ENCODE assay signal across 14 cellular contexts in genomic region chr7:83394776-83395175, GRCh38.
A peak's percentile ranks its signal among the peaks of the same experiment; 100 is the strongest.
DNase-seq lines count a peak whose midpoint lies in the region; ATAC-seq lines count a peak whose summit lies in the region.
"Had no signal": no experiment of that assay in that cellular context is flagged by ENCODE, and none has a peak within 500 bp of the region (broad histone marks: within the 10 kb centered on the region; RNA-seq: fewer than 3 reads in every experiment).

No MANE protein-coding gene starts in this region.

- H3K36me3 Mint-ChIP-seq in activated T-helper 2 cell treated with anti-CD3 and anti-CD28 coated beads, Interferon-gamma antibody, Interleukin-2, Interleukin-4, amounts not matched to agents 10 μg/mL and 5 μg/mL and 100 μg/mL, durations not matched to agents 14 hours and 24 hours and 36 hours (ENCODE audit: low read depth) = no peaks in the 10 kb centered on the region
- H3K36me3 Mint-ChIP-seq: CD8-positive, alpha-beta T cell; IgD-negative memory B cell had no signal

- no peak overlapping the region for H3K4me3 Mint-ChIP-seq in activated T-helper 2 cell treated with anti-CD3 and anti-CD28 coated beads, Interferon-gamma antibody, Interleukin-2, Interleukin-4, amounts not matched to agents 10 μg/mL and 5 μg/mL and 100 μg/mL, durations not matched to agents 14 hours and 24 hours and 36 hours (ENCODE audit: low read depth)
- H3K4me3 Mint-ChIP-seq: B cell; CD8-positive, alpha-beta T cell; H9; IgD-negative memory B cell had no signal

- H3K9me3 Mint-ChIP-seq in activated T-helper 2 cell treated with anti-CD3 and anti-CD28 coated beads, Interferon-gamma antibody, Interleukin-2, Interleukin-4, amounts not matched to agents 10 μg/mL and 5 μg/mL and 100 μg/mL, durations not matched to agents 14 hours and 24 hours and 36 hours = peaks cover 7% of the 10 kb centered on the region
- H3K9me3 Mint-ChIP-seq: H9, IgD-negative memory B cell had no signal

- DNase-seq in DMS79 (lab: John Stamatoyannopoulos, UW) (peak; percentile 22), LHCN-M2 (ENCODE audit: low read depth) (peak; percentile 65), NCI-H2107 treated with DMSO at 0.1 percent for 48 hours (lab: John Stamatoyannopoulos, UW; ENCODE audit: unreplicated experiment) (peak; percentile 92), myocyte (ENCODE audit: low read depth) (peak; percentile 63)
- no peak for DNase-seq in activated T-helper 2 cell treated with anti-CD3 and anti-CD28 coated beads, Interferon-gamma antibody, Interleukin-2, Interleukin-4, amounts not matched to agents 10 μg/mL and 5 μg/mL and 100 μg/mL, durations not matched to agents 14 hours and 24 hours and 36 hours (ENCODE audit: low spot score)
- DNase-seq: Calu3; CD8-positive, alpha-beta T cell; GF-D8; GOT3; H9 had no signal

- intact Hi-C loops in activated T-helper 2 cell treated with anti-CD3 and anti-CD28 coated beads, Interferon-gamma antibody, Interleukin-2, Interleukin-4, amounts not matched to agents 10 μg/mL and 5 μg/mL and 100 μg/mL, durations not matched to agents 14 hours and 24 hours and 36 hours (cut with micrococcal nuclease) = no loop called here

- H3K27me3 Mint-ChIP-seq in activated T-helper 2 cell treated with anti-CD3 and anti-CD28 coated beads, Interferon-gamma antibody, Interleukin-2, Interleukin-4, amounts not matched to agents 10 μg/mL and 5 μg/mL and 100 μg/mL, durations not matched to agents 14 hours and 24 hours and 36 hours (ENCODE audit: low read depth) = no peaks in the 10 kb centered on the region
- H3K27me3 Mint-ChIP-seq: B cell, IgD-negative memory B cell had no signal

- ATAC-seq in HG02852 (IDR thresholded peaks at IDR 0.05; ENCODE audit: unreplicated experiment) = no peak
- ATAC-seq: CD8-positive, alpha-beta T cell; HepG2 had no signal

- H3K4me1 Mint-ChIP-seq in activated T-helper 2 cell treated with anti-CD3 and anti-CD28 coated beads, Interferon-gamma antibody, Interleukin-2, Interleukin-4, amounts not matched to agents 10 μg/mL and 5 μg/mL and 100 μg/mL, durations not matched to agents 14 hours and 24 hours and 36 hours (ENCODE audit: low read depth) = no peaks in the 10 kb centered on the region
- H3K4me1 Mint-ChIP-seq: B cell, H9 had no signal

- no peak overlapping the region for H3K27ac Mint-ChIP-seq in activated T-helper 2 cell treated with anti-CD3 and anti-CD28 coated beads, Interferon-gamma antibody, Interleukin-2, Interleukin-4, amounts not matched to agents 10 μg/mL and 5 μg/mL and 100 μg/mL, durations not matched to agents 14 hours and 24 hours and 36 hours
- H3K27ac Mint-ChIP-seq: B cell; CD8-positive, alpha-beta T cell; H9; IgD-negative memory B cell had no signal
